Comparison of ENCODE assay signal across 8 cellular contexts in genomic region chr13:41960700-41961697, GRCh38. TPM values are rescaled to one million over a fixed set of nuclear protein-coding genes. Genes with fewer than 3 reads are reported as not detected.
A peak's percentile ranks its signal among the peaks of the same experiment; 100 is the strongest.
DNase-seq lines count a peak whose midpoint lies in the region; ATAC-seq and TF ChIP-seq lines count a peak whose summit lies in the region.

TSS of gene VWA8 (minus strand) at chr13:41961109. CDS start at chr13:41961015, 94 bp downstream.

- peak within 1 kb of the TSS; percentile 98 to 99 for H4K8ac ChIP-seq in IMR-90 (ENCODE audit: low read depth in 2 of 2, low read length in 2 of 2)

- H3K4me1 Mint-ChIP-seq in activated T-helper 2 cell treated with anti-CD3 and anti-CD28 coated beads, Interferon-gamma antibody, Interleukin-2, Interleukin-4, amounts not matched to agents 10 μg/mL and 5 μg/mL and 100 μg/mL, durations not matched to agents 14 hours and 24 hours and 36 hours (ENCODE audit: low read depth) = peaks cover 33% of the 10 kb centered on the region
- H3K4me1 Mint-ChIP-seq in natural killer cell treated with Interleukin-12 subunit alpha and Interleukin-12 subunit beta and Interleukin-15 and Interleukin-18, amount 100 ng/mL, for 72 hours (ENCODE audit: low read depth in 2 of 2) = peaks cover 16 to 27% of the 10 kb centered on the region in 2 donors

- no peaks in the 10 kb centered on the region for H3K36me3 ChIP-seq in IMR-90 (ENCODE audit: control insufficient read depth, insufficient read depth, low read length)

- H3K56ac ChIP-seq in IMR-90 (ENCODE audit: extremely low read depth, insufficient read depth, low read length) = peak within 1 kb of the TSS; percentile 84

- no peaks in the 10 kb centered on the region for H3K27me3 ChIP-seq in IMR-90 (ENCODE audit: control insufficient read depth, insufficient read depth, low read length)

- peak; percentile 37 for DNase-seq in DMS153 (lab: John Stamatoyannopoulos, UW)
- peak; percentile 78 for DNase-seq in IMR-90
- DNase-seq in RWPE1 (ENCODE audit: low spot score) = peak; percentile 72
- peak; percentile 80 for DNase-seq in activated T-helper 2 cell treated with anti-CD3 and anti-CD28 coated beads, Interferon-gamma antibody, Interleukin-2, Interleukin-4, amounts not matched to agents 10 μg/mL and 5 μg/mL and 100 μg/mL, durations not matched to agents 14 hours and 24 hours and 36 hours (ENCODE audit: low spot score)
- DNase-seq in fibroblast of the aortic adventitia (ENCODE audit: low read depth) = peak; percentile 79
- DNase-seq in natural killer cell treated with Interleukin-12 subunit alpha and Interleukin-12 subunit beta and Interleukin-15 and Interleukin-18, amount 100 ng/mL, for 72 hours (ENCODE audit: low spot score) = peak; percentile 90
- DNase-seq in stimulated activated naive CD8-positive, alpha-beta T cell treated with anti-CD3 and anti-CD28 coated beads, Interleukin-15, Interleukin-2, amounts not matched to agents 100 U/mL and 50 U/mL, for 24 hours = peak; percentile 90

- ATAC-seq in GM21515 (IDR thresholded peaks at IDR 0.05; ENCODE audit: unreplicated experiment) = peak; percentile 89
- ATAC-seq in IMR-90 (ENCODE audit: low read depth) = peak; percentile 95
- ATAC-seq in natural killer cell treated with Interleukin-12 subunit alpha and Interleukin-12 subunit beta and Interleukin-15 and Interleukin-18, amount 100 ng/mL, for 72 hours = peak; percentile 98 to 99
- ATAC-seq in stimulated activated naive CD8-positive, alpha-beta T cell treated with anti-CD3 and anti-CD28 coated beads, Interleukin-15, Interleukin-2, amounts not matched to agents 100 U/mL and 50 U/mL, for 24 hours = peak; percentile 94

- POLR2A ChIA-PET in IMR-90 (lab: Charles Lee; ENCODE audit: unreplicated experiment) = interaction anchor here (0.6 kb wide), 1 partner anchor 66 kb away, joined by 9 read pairs; no protein-coding TSS in a partner anchor
- POLR2A ChIA-PET in RWPE1 (lab: Yijun Ruan, JAX; ENCODE audit: low non-redundant PET) = interaction anchor here (0.6 to 0.8 kb wide), 3 partner anchors 14 to 143 kb away, joined by 3 to 4 read pairs (median 3); partner anchors contain the start of gene DGKH

- H3K79me1 ChIP-seq in IMR-90 (ENCODE audit: low read depth in 1 of 2, low read length in 2 of 2) = peaks cover 12 to 25% of the 10 kb centered on the region in 2 experiments

- H2AK5ac ChIP-seq in IMR-90 (ENCODE audit: low read depth, low read length) = no peak within 1 kb of the TSS; the same call in 1 of the 2 replicates

- in situ Hi-C loops in IMR-90 (cut with MboI; ENCODE audit: low sequenced_read_pairs) = loop anchor here (10.0 kb wide), 1 partner anchor 74 kb away; no protein-coding TSS in a partner anchor

- peak within 1 kb of the TSS; percentile 89 for H2BK120ac ChIP-seq in IMR-90 (ENCODE audit: low read depth, low read length)

- 1% methylated on average over 71 of the region's 84 CpGs; no CpG with 5 or more reads in 1 of the 2 experiments for WGBS in IMR-90 (ENCODE audit: extremely low coverage in 2 of 2, insufficient read length in 1 of 2), 2 experiments

- peak within 1 kb of the TSS; percentile 85 for H3K27ac Mint-ChIP-seq in activated T-helper 2 cell treated with anti-CD3 and anti-CD28 coated beads, Interferon-gamma antibody, Interleukin-2, Interleukin-4, amounts not matched to agents 10 μg/mL and 5 μg/mL and 100 μg/mL, durations not matched to agents 14 hours and 24 hours and 36 hours
- peak within 1 kb of the TSS; percentile 73 to 83 for H3K27ac Mint-ChIP-seq in natural killer cell treated with Interleukin-12 subunit alpha and Interleukin-12 subunit beta and Interleukin-15 and Interleukin-18, amount 100 ng/mL, for 72 hours

- TF ChIP-seq RAD21 in IMR-90 (IDR thresholded peaks at IDR 0.05; ENCODE audit: low read length) = no peak

- dilution Hi-C loops in IMR-90 (cut with HindIII; ENCODE audit: low sequenced_read_pairs, unreplicated experiment) = no loop called here

- peaks cover 3% of the 10 kb centered on the region; the same call in 1 of the 2 replicates for H3K4me1 ChIP-seq in IMR-90 (ENCODE audit: control insufficient read depth, insufficient read depth, low read length)

- H3K27ac ChIP-seq in IMR-90 (ENCODE audit: insufficient read depth, low read length) (peak within 1 kb of the TSS; percentile 96), RWPE1 (peak within 1 kb of the TSS; percentile 92)

- intact Hi-C loops in IMR-90 (cut with micrococcal nuclease) = loop anchor here (1.0 to 2.0 kb wide), 2 partner anchors 40 to 80 kb away; no protein-coding TSS in a partner anchor
- intact Hi-C loops in activated T-helper 2 cell treated with anti-CD3 and anti-CD28 coated beads, Interferon-gamma antibody, Interleukin-2, Interleukin-4, amounts not matched to agents 10 μg/mL and 5 μg/mL and 100 μg/mL, durations not matched to agents 14 hours and 24 hours and 36 hours (cut with micrococcal nuclease) = loop anchor here (2.0 to 10.0 kb wide), 4 partner anchors 59 to 154 kb away; partner anchors contain the start of gene DGKH

- H3K4me3 Mint-ChIP-seq in activated T-helper 2 cell treated with anti-CD3 and anti-CD28 coated beads, Interferon-gamma antibody, Interleukin-2, Interleukin-4, amounts not matched to agents 10 μg/mL and 5 μg/mL and 100 μg/mL, durations not matched to agents 14 hours and 24 hours and 36 hours (ENCODE audit: low read depth) = peak within 1 kb of the TSS; percentile 92
- H3K4me3 Mint-ChIP-seq in natural killer cell treated with Interleukin-12 subunit alpha and Interleukin-12 subunit beta and Interleukin-15 and Interleukin-18, amount 100 ng/mL, for 72 hours = peak within 1 kb of the TSS; percentile 87

- BruUV-seq in IMR-90 (replicated peaks; lab: Mats Ljungman, UMichigan) = no TSS peak

- CTCF ChIA-PET in IMR-90 (lab: Yijun Ruan, JAX) (interaction anchor here (1.1 kb wide), 1 partner anchor 21 kb away, joined by 3 read pairs; no protein-coding TSS in a partner anchor), RWPE1 (lab: Yijun Ruan, JAX) (interaction anchor here (0.7 kb wide), 1 partner anchor 156 kb away, joined by 3 read pairs; no protein-coding TSS in a partner anchor)

- H3K9ac ChIP-seq in IMR-90 (ENCODE audit: low read depth, low read length) = peak within 1 kb of the TSS; percentile 78

- no peaks in the 10 kb centered on the region for H3K9me3 Mint-ChIP-seq in activated T-helper 2 cell treated with anti-CD3 and anti-CD28 coated beads, Interferon-gamma antibody, Interleukin-2, Interleukin-4, amounts not matched to agents 10 μg/mL and 5 μg/mL and 100 μg/mL, durations not matched to agents 14 hours and 24 hours and 36 hours
- H3K9me3 Mint-ChIP-seq in natural killer cell treated with Interleukin-12 subunit alpha and Interleukin-12 subunit beta and Interleukin-15 and Interleukin-18, amount 100 ng/mL, for 72 hours = no peaks in the 10 kb centered on the region

- peak within 1 kb of the TSS; percentile 60 for H2AK9ac ChIP-seq in IMR-90 (replicated peaks; ENCODE audit: low read depth, low read length, poor library complexity)

- no peaks in the 10 kb centered on the region for H3K27me3 Mint-ChIP-seq in activated T-helper 2 cell treated with anti-CD3 and anti-CD28 coated beads, Interferon-gamma antibody, Interleukin-2, Interleukin-4, amounts not matched to agents 10 μg/mL and 5 μg/mL and 100 μg/mL, durations not matched to agents 14 hours and 24 hours and 36 hours (ENCODE audit: low read depth)
- H3K27me3 Mint-ChIP-seq in natural killer cell treated with Interleukin-12 subunit alpha and Interleukin-12 subunit beta and Interleukin-15 and Interleukin-18, amount 100 ng/mL, for 72 hours = peaks cover 9 to 13% of the 10 kb centered on the region in 2 donors

- H3K4ac ChIP-seq in IMR-90 (ENCODE audit: low read depth, low read length) = peak within 1 kb of the TSS; percentile 70

- no peaks in the 10 kb centered on the region for H3K9me3 ChIP-seq in IMR-90 (ENCODE audit: control insufficient read depth, insufficient read depth, low read length)

- H3K14ac ChIP-seq in IMR-90 (replicated peaks; ENCODE audit: low read depth, low read length) = peak within 1 kb of the TSS; percentile 89

- peak within 1 kb of the TSS; percentile 95 for H2AFZ ChIP-seq in IMR-90 (replicated peaks; ENCODE audit: low read length, poor library complexity)

- peak within 1 kb of the TSS; percentile 90 for H3K23ac ChIP-seq in IMR-90 (ENCODE audit: low read depth, low read length)

- peak within 1 kb of the TSS; percentile 29; the same call in 2 of the 3 replicates for H2BK15ac ChIP-seq in IMR-90 (ENCODE audit: low read depth, low read length)

- peak within 1 kb of the TSS; percentile 82 for H3K4me3 ChIP-seq in IMR-90 (ENCODE audit: insufficient read depth, low read depth, low read length)
- H3K4me3 ChIP-seq in fibroblast of the aortic adventitia (ENCODE audit: low read depth, low read length) = peak within 1 kb of the TSS; percentile 79

- H3K18ac ChIP-seq in IMR-90 (ENCODE audit: low read depth, low read length) = peak within 1 kb of the TSS; percentile 30

- peak within 1 kb of the TSS; percentile 70 for H2BK5ac ChIP-seq in IMR-90 (ENCODE audit: low read depth, low read length, poor library complexity, severe bottlenecking)

- H4K5ac ChIP-seq in IMR-90 (ENCODE audit: low read depth, low read length) = peak within 1 kb of the TSS; percentile 91

- TF ChIP-seq POLR2A in IMR-90 (IDR thresholded peaks at IDR 0.05; ENCODE audit: low read depth, low read length) = no peak

- H3K36me3 Mint-ChIP-seq in activated T-helper 2 cell treated with anti-CD3 and anti-CD28 coated beads, Interferon-gamma antibody, Interleukin-2, Interleukin-4, amounts not matched to agents 10 μg/mL and 5 μg/mL and 100 μg/mL, durations not matched to agents 14 hours and 24 hours and 36 hours (ENCODE audit: low read depth) = peaks cover 3% of the 10 kb centered on the region
- no peaks in the 10 kb centered on the region for H3K36me3 Mint-ChIP-seq in natural killer cell treated with Interleukin-12 subunit alpha and Interleukin-12 subunit beta and Interleukin-15 and Interleukin-18, amount 100 ng/mL, for 72 hours

- H4K20me1 ChIP-seq in IMR-90 (ENCODE audit: insufficient read depth, low read length) = no peaks in the 10 kb centered on the region

- peak within 1 kb of the TSS; percentile 81 for H4K91ac ChIP-seq in IMR-90 (ENCODE audit: insufficient read depth, low read depth, low read length)

- TF ChIP-seq CTCF in IMR-90 (conservative IDR thresholded peaks at IDR 0.05; ENCODE audit: low read depth, low read length) (no peak), RWPE1 (conservative IDR thresholded peaks at IDR 0.05; ENCODE audit: low read depth) (no peak), fibroblast of the aortic adventitia (IDR thresholded peaks at IDR 0.05; ENCODE audit: insufficient read depth, low read length) (no peak)

- H3K4me2 ChIP-seq in IMR-90 (ENCODE audit: low read depth, low read length) = peak within 1 kb of the TSS; percentile 98

- H3K9me1 ChIP-seq in IMR-90 (ENCODE audit: insufficient read depth, low read length) = peaks cover 5% of the 10 kb centered on the region; the same call in 1 of the 2 replicates

- peak within 1 kb of the TSS; percentile 73 for H2BK20ac ChIP-seq in IMR-90 (ENCODE audit: low read depth, low read length)

RNA-seq across cellular contexts. Expression of gene VWA8, which starts in this region (rescaled TPM):
- total RNA-seq in IMR-90 (2012; rRNA removed) (18.3 and 19.7 TPM in 2 replicates), fibroblast of the aortic adventitia (ENCODE audit: low replicate concordance) (27.2 and 28.5 TPM in 2 replicates)
- 5.4 and 5.9 TPM in 2 replicates for polyA plus RNA-seq in IMR-90 (2012; rRNA removed)
- polyA plus RNA-seq in IMR-90 (2012; cell fraction: cytosol; rRNA removed) = 1.6 and 2.0 TPM in 2 replicates
- polyA plus RNA-seq in IMR-90 (2012; cell fraction: nucleus; rRNA removed; ENCODE audit: low replicate concordance) = 1.7 and 8.2 TPM in 2 replicates
- total RNA-seq in activated T-helper 2 cell treated with anti-CD3 and anti-CD28 coated beads, Interferon-gamma antibody, Interleukin-2, Interleukin-4, amounts not matched to agents 10 μg/mL and 5 μg/mL and 100 μg/mL, durations not matched to agents 14 hours and 24 hours and 36 hours = 21.7 and 22.5 TPM in 2 replicates
- 10 to 100 TPM; 15.6 to 24.0 TPM for total RNA-seq in natural killer cell treated with Interleukin-12 subunit alpha and Interleukin-12 subunit beta and Interleukin-15 and Interleukin-18, amount 100 ng/mL, for 72 hours

Comparison
In these comparisons a context has a peak if more than half of its experiments do, and no peak if none do; other contexts are left out.
1. Peak in every context shown above with its lines: DNase-seq, ATAC-seq, H3K4me3 ChIP-seq and H3K27ac ChIP-seq.
2. DNase-seq: peak in every context shown above with its lines; median percentile 90 in natural killer cell treated with Interleukin-12 subunit alpha and Interleukin-12 subunit beta and Interleukin-15 and Interleukin-18, amount 100 ng/mL, for 72 hours; 90 in stimulated activated naive CD8-positive, alpha-beta T cell treated with anti-CD3 and anti-CD28 coated beads, Interleukin-15, Interleukin-2, amounts not matched to agents 100 U/mL and 50 U/mL, for 24 hours; 80 in activated T-helper 2 cell treated with anti-CD3 and anti-CD28 coated beads, Interferon-gamma antibody, Interleukin-2, Interleukin-4, amounts not matched to agents 10 μg/mL and 5 μg/mL and 100 μg/mL, durations not matched to agents 14 hours and 24 hours and 36 hours; 79 in fibroblast of the aortic adventitia; 78 in IMR-90; 72 in RWPE1; 37 in DMS153.